In genomic region chr12:53274445-53274844, GRCh38 we compare ENCODE assay signal across 21 cellular contexts. TPM values are rescaled to one million over a fixed set of nuclear protein-coding genes. Genes with fewer than 3 reads are reported as not detected.
"Had no signal": no experiment of that assay in that cellular context is flagged by ENCODE, and none has a peak within 500 bp of the region (broad histone marks: within the 10 kb centered on the region; RNA-seq: fewer than 3 reads in every experiment).

No MANE protein-coding gene starts in this region.

- H3K4me3 Mint-ChIP-seq: activated CD8-positive, alpha-beta memory T cell treated with anti-CD3 and anti-CD28 coated beads, Interleukin-2, amount 10 ng/mL, durations not matched to agents 7 days and 5 days; activated naive CD4-positive, alpha-beta T cell treated with anti-CD3 and anti-CD28 coated beads for 36 hours; effector memory CD8-positive, alpha-beta T cell; memory B cell; naive B cell; neural crest cell had no signal

- H3K4me3 ChIP-seq: body of pancreas, gastroesophageal sphincter, heart right ventricle, mucosa of descending colon, prostate gland, right atrium auricular region, suprapubic skin, transverse colon had no signal

- H3K4me1 Mint-ChIP-seq: memory B cell had no signal

- H3K36me3 ChIP-seq: gastroesophageal sphincter, prostate gland, right atrium auricular region, suprapubic skin, transverse colon had no signal

- ATAC-seq: activated CD8-positive, alpha-beta memory T cell treated with anti-CD3 and anti-CD28 coated beads, Interleukin-2, amount 10 ng/mL, durations not matched to agents 7 days and 5 days; body of pancreas; effector memory CD8-positive, alpha-beta T cell; gastroesophageal sphincter; heart right ventricle; mucosa of descending colon; SK-N-SH treated with all-trans-retinoic acid at 6 μM for 48 hours; stimulated activated naive CD8-positive, alpha-beta T cell treated with anti-CD3 and anti-CD28 coated beads, Interleukin-15, Interleukin-2, amounts not matched to agents 100 U/mL and 50 U/mL, for 24 hours had no signal

- H3K9me3 Mint-ChIP-seq: activated naive CD4-positive, alpha-beta T cell treated with anti-CD3 and anti-CD28 coated beads for 36 hours; effector memory CD8-positive, alpha-beta T cell; memory B cell; naive B cell; neural crest cell had no signal

- H3K36me3 Mint-ChIP-seq: memory B cell, naive B cell had no signal

- H3K27me3 ChIP-seq: body of pancreas, gastroesophageal sphincter, heart right ventricle, right atrium auricular region, suprapubic skin, transverse colon had no signal

- H3K27ac Mint-ChIP-seq: activated CD8-positive, alpha-beta memory T cell treated with anti-CD3 and anti-CD28 coated beads, Interleukin-2, amount 10 ng/mL, durations not matched to agents 7 days and 5 days; activated naive CD4-positive, alpha-beta T cell treated with anti-CD3 and anti-CD28 coated beads for 36 hours; effector memory CD8-positive, alpha-beta T cell; memory B cell had no signal

- H3K27me3 Mint-ChIP-seq: activated CD8-positive, alpha-beta memory T cell treated with anti-CD3 and anti-CD28 coated beads, Interleukin-2, amount 10 ng/mL, durations not matched to agents 7 days and 5 days; effector memory CD8-positive, alpha-beta T cell; memory B cell; naive B cell had no signal

- DNase-seq: activated CD4-positive, alpha-beta T cell treated with anti-CD3 and anti-CD28 coated beads for 1 hour; activated CD4-positive, alpha-beta T cell treated with anti-CD3 and anti-CD28 coated beads, Interleukin-2, amount 50 U/mL, for 48 hours; activated CD8-positive, alpha-beta memory T cell treated with anti-CD3 and anti-CD28 coated beads, Interleukin-2, amount 10 ng/mL, durations not matched to agents 7 days and 5 days; activated naive CD4-positive, alpha-beta T cell treated with anti-CD3 and anti-CD28 coated beads for 36 hours; activated T-cell treated with anti-CD3 and anti-CD28 coated beads, Interleukin-2, amount 50 U/mL, for 1 hour; body of pancreas; caudate nucleus; effector memory CD8-positive, alpha-beta T cell; heart right ventricle; mucosa of descending colon; naive B cell; stimulated activated CD4-positive, alpha-beta T cell treated with anti-CD3 and anti-CD28 coated beads, Interleukin-2, amount 100 ng/mL, for 24 hours; stimulated activated naive CD8-positive, alpha-beta T cell treated with anti-CD3 and anti-CD28 coated beads, Interleukin-15, Interleukin-2, amounts not matched to agents 100 U/mL and 50 U/mL, for 24 hours; transverse colon had no signal

RNA-seq across cellular contexts. Expression of gene ESPL1, which starts 6.3 kb away (rescaled TPM):
- total RNA-seq: body of pancreas had no signal
